Comparison of ENCODE assay signal across 29 cellular contexts in the genomic region with DNA sequence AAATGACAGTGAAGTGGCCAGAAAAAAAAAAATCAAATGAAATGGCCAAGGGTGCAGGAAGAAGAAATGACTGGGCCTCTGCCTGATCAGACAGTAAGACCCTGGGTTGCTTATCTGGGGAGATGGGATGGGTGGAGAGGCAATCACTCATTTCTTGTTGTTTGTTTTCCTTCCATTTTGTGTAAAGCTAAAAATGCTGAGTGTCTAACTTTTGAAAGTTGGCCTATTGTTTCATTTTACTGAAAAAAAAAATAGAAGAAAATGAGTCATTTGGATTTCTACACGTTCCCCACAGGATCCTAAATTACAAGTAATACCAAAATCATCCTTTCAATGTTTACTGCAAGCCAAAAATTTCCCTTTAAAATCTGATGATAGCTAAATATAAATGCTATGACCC. TPM values are rescaled to one million over a fixed set of nuclear protein-coding genes. Genes with fewer than 3 reads are reported as not detected.
A peak's percentile ranks its signal among the peaks of the same experiment; 100 is the strongest.
DNase-seq lines count a peak whose midpoint lies in the region; TF ChIP-seq lines count a peak whose summit lies in the region.
"Had no signal": no experiment of that assay in that cellular context is flagged by ENCODE, and none has a peak within 500 bp of the region (broad histone marks: within the 10 kb centered on the region; RNA-seq: fewer than 3 reads in every experiment).

No MANE protein-coding gene starts in this region.

- H3K27me3 Mint-ChIP-seq in HFFc6 (ENCODE audit: insufficient read depth): no peaks in the 10 kb centered on the region; the same call in 1 of the 2 replicates
- H3K27me3 Mint-ChIP-seq: stimulated activated naive CD8-positive, alpha-beta T cell treated with anti-CD3 and anti-CD28 coated beads, Interleukin-15, Interleukin-2, amounts not matched to agents 100 ng/mL and 50 ng/mL, for 24 hours had no signal

- 50% methylated on average over 1 of the region's 1 CpG for WGBS in mesenchymal stem cell

- DNase-seq in AG10803 (ENCODE audit: low read depth): peak; percentile 56
- DNase-seq in HFFc6: no peak
- DNase-seq in cardiac fibroblast (ENCODE audit: low read depth in 2 of 2): peak; percentile 50 to 72
- DNase-seq in mesenchymal stem cell: no peak
- no peak for DNase-seq in activated naive CD4-positive, alpha-beta T cell treated with Interleukin-2 at 50 U/mL for 16 hours
- DNase-seq in kidney tubule cell (ENCODE audit: low spot score): no peak
- DNase-seq in activated CD4-positive, CD25-positive, alpha-beta regulatory T cell (lab: John Stamatoyannopoulos, UW): no peak
- DNase-seq in substantia nigra (lab: John Stamatoyannopoulos, UW): no peak
- DNase-seq: ACHN; activated CD4-positive, alpha-beta T cell treated with anti-CD3 and anti-CD28 coated beads for 4 hours; activated CD8-positive, alpha-beta memory T cell treated with anti-CD3 and anti-CD28 coated beads for 24 hours; activated gamma-delta T cell; activated T-cell treated with anti-CD3 and anti-CD28 coated beads, Interleukin-2, amount 50 U/mL, for 1 hour; adrenal gland; Calu3; natural killer cell; NCI-H1048; NCI-H187 treated with DMSO at 0.1 percent for 48 hours; NCI-H526; pancreas; Peyer's patch; T-helper 17 cell; thyroid gland had no signal

- H2BK120ac ChIP-seq in mesenchymal stem cell (ENCODE audit: low read depth, low read length): no peak overlapping the region

- no peak overlapping the region for H3K4ac ChIP-seq in mesenchymal stem cell (ENCODE audit: low read depth in 1 of 2, low read length in 2 of 2)

- no peak overlapping the region for H2AFZ ChIP-seq in mesenchymal stem cell (ENCODE audit: low read depth, low read length)

- H3K4me1 ChIP-seq in mesenchymal stem cell (ENCODE audit: control insufficient read depth, insufficient read depth, low read depth, low read length): peaks cover 7% of the 10 kb centered on the region
- H3K4me1 ChIP-seq: pancreas, Peyer's patch, right atrium auricular region, thyroid gland had no signal

- no peak overlapping the region for H3K4me3 ChIP-seq in AG10803 (ENCODE audit: low read length)
- H3K4me3 ChIP-seq in cardiac fibroblast (replicated peaks in 1 of 2; ENCODE audit: low read depth in 2 of 2, low read length in 2 of 2): no peak overlapping the region
- no peak overlapping the region for H3K4me3 ChIP-seq in mesenchymal stem cell (ENCODE audit: insufficient read depth in 1 of 2, low read depth in 1 of 2, low read length in 2 of 2)
- H3K4me3 ChIP-seq: adrenal gland, pancreas, Peyer's patch, right atrium auricular region, thyroid gland had no signal

- H3K4me3 Mint-ChIP-seq in HFFc6: no peak overlapping the region
- H3K4me3 Mint-ChIP-seq: dendritic cell treated with granulocyte-macrophage colony-stimulating factor and Interleukin-4, amounts not matched to agents 40 ng/mL and 50 ng/mL, for 4 days; natural killer cell; stimulated activated naive CD8-positive, alpha-beta T cell treated with anti-CD3 and anti-CD28 coated beads, Interleukin-15, Interleukin-2, amounts not matched to agents 100 ng/mL and 50 ng/mL, for 24 hours; T-helper 17 cell had no signal

- H3K23ac ChIP-seq in mesenchymal stem cell (ENCODE audit: low read length in 2 of 2): no peak overlapping the region

- H3K14ac ChIP-seq in mesenchymal stem cell (ENCODE audit: low read length in 2 of 2): no peak overlapping the region

- no peak overlapping the region for H2BK15ac ChIP-seq in mesenchymal stem cell (ENCODE audit: low read depth, poor library complexity, severe bottlenecking)

- H2BK12ac ChIP-seq in mesenchymal stem cell (ENCODE audit: low read length in 2 of 2): no peak overlapping the region

- peak overlapping the region; percentile 72 for H3K27ac Mint-ChIP-seq in HFFc6
- H3K27ac Mint-ChIP-seq: dendritic cell treated with granulocyte-macrophage colony-stimulating factor and Interleukin-4, amounts not matched to agents 40 ng/mL and 50 ng/mL, for 4 days; natural killer cell; stimulated activated naive CD8-positive, alpha-beta T cell treated with anti-CD3 and anti-CD28 coated beads, Interleukin-15, Interleukin-2, amounts not matched to agents 100 ng/mL and 50 ng/mL, for 24 hours; T-helper 17 cell had no signal

- no peak overlapping the region for H3K4me2 ChIP-seq in mesenchymal stem cell (ENCODE audit: low read length, poor library complexity, severe bottlenecking)
- H3K4me2 ChIP-seq: KMS-11 had no signal

- H3K4me1 Mint-ChIP-seq in HFFc6 (ENCODE audit: low read depth): peaks cover 74% of the 10 kb centered on the region
- H3K4me1 Mint-ChIP-seq: natural killer cell, T-helper 17 cell had no signal

- peak overlapping the region; percentile 43 for H3K9ac ChIP-seq in mesenchymal stem cell (ENCODE audit: low read length)
- H3K9ac ChIP-seq: KMS-11 had no signal

- H3K79me1 ChIP-seq in mesenchymal stem cell (replicated peaks; ENCODE audit: low read length, poor library complexity, severe bottlenecking): peaks cover 5% of the 10 kb centered on the region

- no peak overlapping the region for H3K18ac ChIP-seq in mesenchymal stem cell (ENCODE audit: low read depth in 1 of 2, low read length in 2 of 2)

- no peak overlapping the region for H4K91ac ChIP-seq in mesenchymal stem cell (ENCODE audit: low read length)

- peak overlapping the region; percentile 42 for H2AK5ac ChIP-seq in mesenchymal stem cell (ENCODE audit: low read length, severe bottlenecking)

- TF ChIP-seq CTCF in AG10803 (conservative IDR thresholded peaks at IDR 0.05; ENCODE audit: low read length) (no peak), HFFc6 (IDR thresholded peaks at IDR 0.05) (no peak), cardiac fibroblast (IDR thresholded peaks at IDR 0.05; ENCODE audit: low read depth, low read length) (no peak)

- H3K27ac ChIP-seq in mesenchymal stem cell (ENCODE audit: low read length, poor library complexity, severe bottlenecking): no peak overlapping the region
- no peak overlapping the region for H3K27ac ChIP-seq in substantia nigra (ENCODE audit: low read depth, low read length, poor library complexity, severe bottlenecking)
- H3K27ac ChIP-seq: adrenal gland, C4-2B, KMS-11, pancreas, Peyer's patch, right atrium auricular region, thyroid gland had no signal

- no peaks in the 10 kb centered on the region for H3K27me3 ChIP-seq in mesenchymal stem cell (ENCODE audit: control insufficient read depth in 1 of 2, insufficient read depth in 1 of 2, low read length in 2 of 2)
- H3K27me3 ChIP-seq: adrenal gland, pancreas, Peyer's patch, right atrium auricular region, thyroid gland had no signal

- H3K9me3 ChIP-seq in mesenchymal stem cell (ENCODE audit: control insufficient read depth, low read length): no peaks in the 10 kb centered on the region
- H3K9me3 ChIP-seq: adrenal gland, pancreas, Peyer's patch, right atrium auricular region, thyroid gland had no signal

- no peak overlapping the region for H4K8ac ChIP-seq in mesenchymal stem cell (ENCODE audit: low read length)

- H3K36me3 Mint-ChIP-seq in HFFc6 (ENCODE audit: low read depth): peaks cover 47% of the 10 kb centered on the region
- H3K36me3 Mint-ChIP-seq: natural killer cell had no signal

- H3K36me3 ChIP-seq in mesenchymal stem cell (ENCODE audit: control insufficient read depth in 1 of 2, insufficient read depth in 2 of 2, low read depth in 1 of 2, low read length in 2 of 2): no peaks in the 10 kb centered on the region
- H3K36me3 ChIP-seq: adrenal gland, pancreas, Peyer's patch, right atrium auricular region, thyroid gland had no signal

- H2BK5ac ChIP-seq in mesenchymal stem cell (ENCODE audit: low read depth, low read length, poor library complexity, severe bottlenecking): no peak overlapping the region

- no peaks in the 10 kb centered on the region for H3K9me3 Mint-ChIP-seq in HFFc6
- H3K9me3 Mint-ChIP-seq: dendritic cell treated with granulocyte-macrophage colony-stimulating factor and Interleukin-4, amounts not matched to agents 40 ng/mL and 50 ng/mL, for 4 days; stimulated activated naive CD8-positive, alpha-beta T cell treated with anti-CD3 and anti-CD28 coated beads, Interleukin-15, Interleukin-2, amounts not matched to agents 100 ng/mL and 50 ng/mL, for 24 hours had no signal

RNA-seq across cellular contexts. Expression of a gene that starts 30.5 kb away (rescaled TPM):
- total RNA-seq in HFFc6 (2021; fragmentation: NEBNext Ultra II Directional; extraction: Animal tissue kit (Norgen Biotek cat#: 25700)): 10 to 100 TPM; 21.0 to 45.4 (median 44.5) TPM
- polyA plus RNA-seq in mesenchymal stem cell (2013, experiment 1 of 2): 14.6 TPM
- polyA plus RNA-seq in mesenchymal stem cell (2013, experiment 2 of 2): 15.4 TPM
- total RNA-seq: HT-29 had no signal

RNA-seq across cellular contexts. Expression of a gene that starts 36.1 kb away (rescaled TPM):
- total RNA-seq in HFFc6 (2021; fragmentation: NEBNext Ultra II Directional; extraction: Animal tissue kit (Norgen Biotek cat#: 25700)): 10 to 100 TPM; 33.3 to 72.7 (median 63.8) TPM
- 2.2 TPM for polyA plus RNA-seq in mesenchymal stem cell (2013, experiment 1 of 2)
- polyA plus RNA-seq in mesenchymal stem cell (2013, experiment 2 of 2): 2.2 TPM
- total RNA-seq: HT-29 had no signal

Comparison
In these comparisons a context has a peak if more than half of its experiments do, and no peak if none do; other contexts are left out.
1. DNase-seq: peak in AG10803 (single experiment) and cardiac fibroblast (2 of 2); none in HFFc6 (single experiment), mesenchymal stem cell (single experiment), activated naive CD4-positive, alpha-beta T cell treated with Interleukin-2 at 50 U/mL for 16 hours (single experiment), kidney tubule cell (single experiment), activated CD4-positive, CD25-positive, alpha-beta regulatory T cell (0 of 4) and substantia nigra (0 of 49).